1 cellular context compared by ENCODE assay signal in genomic region chr17:62059394-62059793, GRCh38.
TF ChIP-seq lines count a peak whose summit lies in the region.

No MANE protein-coding gene starts in this region.

TF ChIP-seq in HEK293, 187 proteins besides CTCF, POLR2A, EP300 and RAD21 (continued from another document):
- TF ChIP-seq PRDM2 (tag by site-specific recombination; IDR thresholded peaks at IDR 0.05; ENCODE audit: borderline replicate concordance) (no peak), ZBTB26 (tag by site-specific recombination; optimal IDR thresholded peaks at IDR 0.05) (no peak), ZNF639 (tag by site-specific recombination; IDR thresholded peaks at IDR 0.05) (no peak), ZNF211 (tag by site-specific recombination; IDR thresholded peaks at IDR 0.05; ENCODE audit: low read depth) (no peak), ZNF280C (tag by site-specific recombination; IDR thresholded peaks at IDR 0.05) (no peak), ZSCAN30 (tag by site-specific recombination; IDR thresholded peaks at IDR 0.05) (no peak)
